Comparison of ENCODE assay signal across 8 cellular contexts in the genomic region with DNA sequence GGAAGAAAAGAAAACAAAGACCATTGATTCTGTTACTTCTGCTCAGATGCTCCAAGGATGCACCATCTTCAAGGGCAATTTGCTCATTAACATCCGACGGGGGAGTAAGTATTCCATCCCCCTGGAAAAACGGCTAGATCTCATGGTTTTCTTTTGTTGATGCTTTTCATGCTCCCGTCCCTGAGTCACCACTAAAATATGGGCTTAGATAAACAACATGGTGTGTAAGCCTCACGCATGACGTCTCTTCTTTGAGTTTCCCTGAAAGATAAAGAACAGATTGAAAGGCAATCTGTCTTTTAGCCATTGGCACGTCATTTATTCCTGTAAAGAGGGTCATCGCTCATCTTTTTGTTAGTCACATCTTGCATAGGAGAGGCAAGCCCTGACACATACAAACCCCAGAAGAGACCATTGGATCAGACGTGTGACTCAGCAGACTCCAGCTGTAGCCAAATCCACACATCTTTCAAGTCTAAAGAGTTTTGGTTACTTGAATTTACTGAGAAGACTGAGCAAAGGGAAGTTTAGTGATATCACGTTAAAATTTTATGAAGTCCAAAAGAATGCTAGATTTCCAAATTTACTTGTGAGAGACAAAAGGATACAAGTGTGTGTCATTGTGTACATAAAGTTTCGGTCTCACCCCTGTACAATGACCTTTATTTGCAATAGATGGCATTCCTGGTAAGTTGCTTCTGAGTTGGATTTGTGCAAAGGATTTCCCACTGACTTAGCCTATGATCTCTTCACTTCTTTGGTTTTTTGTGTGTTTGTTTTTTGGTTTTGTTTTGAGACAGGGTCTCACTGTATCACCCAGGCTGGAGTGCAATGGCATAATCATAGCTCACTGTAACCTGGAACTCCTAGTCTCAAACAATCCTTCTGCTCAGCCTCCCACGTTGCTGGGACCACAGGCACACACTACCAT.
DNase-seq lines count a peak whose midpoint lies in the region; ATAC-seq, FAIRE-seq and TF ChIP-seq lines count a peak whose summit lies in the region.

No MANE protein-coding gene starts in this region.

- DNase-seq in ELF-1 (ENCODE audit: low read depth, low spot score) (peak; percentile 43), RKO (ENCODE audit: low spot score) (peak; percentile 94), fibroblast of mammary gland (ENCODE audit: low read depth) (peak; percentile 100), psoas muscle (no peak), GM19239 (ENCODE audit: insufficient read length, low spot score) (no peak), GM19240 (ENCODE audit: insufficient read length, low spot score) (no peak), frontal cortex (ENCODE audit: low spot score in 2 of 2) (no peak)
- no peak for DNase-seq in activated CD4-positive, alpha-beta T cell treated with anti-CD3 and anti-CD28 coated beads, Interleukin-2, amount 50 U/mL, for 1 hour

- TF ChIP-seq CTCF in fibroblast of mammary gland (conservative IDR thresholded peaks at IDR 0.05; ENCODE audit: control insufficient read depth, insufficient read depth, low read depth, low read length) = no peak
- no peak for TF ChIP-seq CTCF in psoas muscle (IDR thresholded peaks at IDR 0.05)

- no peaks in the 10 kb centered on the region for H3K27me3 ChIP-seq in psoas muscle (ENCODE audit: insufficient read depth in 3 of 3, low read length in 2 of 3)

- intact Hi-C loops in psoas muscle (cut with DNase I) = no loop called here

- no peak for FAIRE-seq in GM19239 (lab: Jason Lieb, UNC)
- no peak for FAIRE-seq in frontal cortex (lab: Jason Lieb, UNC)

- H3K4me3 ChIP-seq in fibroblast of mammary gland (ENCODE audit: control insufficient read depth, low read depth, low read length) = peak overlapping the region; percentile 5
- H3K4me3 ChIP-seq in psoas muscle = no peak overlapping the region

- no peak overlapping the region for H3K27ac ChIP-seq in psoas muscle

- H3K4me1 ChIP-seq in psoas muscle = no peaks in the 10 kb centered on the region

- 86 to 95% (median 88%) methylated on average over 12 of the region's 12 CpGs for WGBS in psoas muscle, 3 donors

- no peaks in the 10 kb centered on the region for H3K9me3 ChIP-seq in psoas muscle

- peak; percentile 49 to 61 (median 52) for ATAC-seq in psoas muscle

- peaks cover 0 to 12% of the 10 kb centered on the region in 2 donors for H3K36me3 ChIP-seq in psoas muscle (ENCODE audit: insufficient read depth in 1 of 2, low read depth in 1 of 2)

Comparison
In these comparisons a context has a peak if more than half of its experiments do, and no peak if none do; other contexts are left out.
1. DNase-seq: peak in ELF-1 (single experiment), RKO (single experiment) and fibroblast of mammary gland (single experiment); none in psoas muscle (0 of 2), GM19239 (single experiment), activated CD4-positive, alpha-beta T cell treated with anti-CD3 and anti-CD28 coated beads, Interleukin-2, amount 50 U/mL, for 1 hour (single experiment), GM19240 (single experiment) and frontal cortex (0 of 2).